13 cellular contexts compared by ENCODE assay signal in genomic region chr3:184814214-184814613, GRCh38. TPM values are rescaled to one million over a fixed set of nuclear protein-coding genes. Genes with fewer than 3 reads are reported as not detected.
DNase-seq lines count a peak whose midpoint lies in the region; ATAC-seq and TF ChIP-seq lines count a peak whose summit lies in the region.
"Had no signal": no experiment of that assay in that cellular context is flagged by ENCODE, and none has a peak within 500 bp of the region (broad histone marks: within the 10 kb centered on the region; RNA-seq: fewer than 3 reads in every experiment).

No MANE protein-coding gene starts in this region.

- H3K27me3 ChIP-seq in CD8-positive, alpha-beta memory T cell (ENCODE audit: insufficient read depth, low read length, poor library complexity, severe bottlenecking) = no peaks in the 10 kb centered on the region
- H3K27me3 ChIP-seq in SJCRH30 = no peaks in the 10 kb centered on the region
- H3K27me3 ChIP-seq: hepatocyte had no signal

- peaks cover 41 to 55% (median 53%) of the 10 kb centered on the region in 3 donors for H3K4me1 Mint-ChIP-seq in CD8-positive, alpha-beta memory T cell

- no peak for TF ChIP-seq CTCF in GM10248 (IDR thresholded peaks at IDR 0.05; ENCODE audit: control extremely low read depth, extremely low read depth, low read depth, missing control alignments)

- H3K4me3 Mint-ChIP-seq in CD8-positive, alpha-beta memory T cell = peak overlapping the region in 4 of 7 donors; percentile 38 to 97 (median 94)

- no peaks in the 10 kb centered on the region for H3K9me3 ChIP-seq in CD8-positive, alpha-beta memory T cell (ENCODE audit: low read length)
- no peaks in the 10 kb centered on the region for H3K9me3 ChIP-seq in SJCRH30 (replicated peaks)

- H3K27ac ChIP-seq in CD8-positive, alpha-beta memory T cell (ENCODE audit: low read depth, low read length) = no peak overlapping the region
- H3K27ac ChIP-seq in SJCRH30 = peak overlapping the region; percentile 66; the same call in 1 of the 2 replicates
- H3K27ac ChIP-seq: hepatocyte had no signal

- no peaks in the 10 kb centered on the region for H3K36me3 ChIP-seq in CD8-positive, alpha-beta memory T cell (ENCODE audit: insufficient read depth, low read length)
- H3K36me3 ChIP-seq in SJCRH30 = peaks cover 2% of the 10 kb centered on the region; the same call in 1 of the 2 replicates

- DNase-seq in CD8-positive, alpha-beta memory T cell = no peak
- DNase-seq in HCEC 1CT = peak; percentile 14
- DNase-seq in SJCRH30 = no peak
- peak; percentile 20 for DNase-seq in iris pigment epithelial cell (ENCODE audit: low read depth)
- DNase-seq in NCI-H524 (lab: John Stamatoyannopoulos, UW) = no peak
- no peak for DNase-seq in SKM-1 (lab: John Stamatoyannopoulos, UW; ENCODE audit: unreplicated experiment)
- no peak for DNase-seq in GM10248 (ENCODE audit: extremely low spot score)
- DNase-seq: activated CD4-positive, alpha-beta T cell treated with anti-CD3 and anti-CD28 coated beads, Interleukin-2, amount 50 U/mL, for 1 hour; mammary epithelial cell; NCI-H446 treated with DMSO at 0.1 percent for 48 hours; stimulated activated CD4-positive, alpha-beta T cell treated with anti-CD3 and anti-CD28 coated beads, Interleukin-2, amount 100 ng/mL, for 48 hours had no signal

- peaks cover 40% of the 10 kb centered on the region for H3K4me1 ChIP-seq in CD8-positive, alpha-beta memory T cell (ENCODE audit: insufficient read depth, low read length)
- peaks cover 22% of the 10 kb centered on the region for H3K4me1 ChIP-seq in SJCRH30

- CTCF ChIA-PET in CD8-positive, alpha-beta memory T cell (lab: Charles Lee) = interaction anchor here (1.0 to 1.7 kb wide), 2 partner anchors 11 to 12 kb away, joined by 3 to 9 read pairs; no protein-coding TSS in a partner anchor
- CTCF ChIA-PET in GM10248 (lab: Yijun Ruan, JAX) = interaction anchor here (1.3 to 1.6 kb wide), 2 partner anchors 9 to 10 kb away, joined by 3 to 13 read pairs; no protein-coding TSS in a partner anchor

- H3K4me3 ChIP-seq in CD8-positive, alpha-beta memory T cell (ENCODE audit: low read length) = no peak overlapping the region
- no peak overlapping the region for H3K4me3 ChIP-seq in SJCRH30
- H3K4me3 ChIP-seq: hepatocyte had no signal

- ATAC-seq in HG03571 (IDR thresholded peaks at IDR 0.05; ENCODE audit: unreplicated experiment) = no peak

- peaks cover 0 to 2% of the 10 kb centered on the region in 2 donors for H3K27me3 Mint-ChIP-seq in CD8-positive, alpha-beta memory T cell

- POLR2A ChIA-PET in CD8-positive, alpha-beta memory T cell (lab: Charles Lee) = no interaction called here
- POLR2A ChIA-PET in GM10248 (lab: Yijun Ruan, JAX) = no interaction called here

- H3K9me3 Mint-ChIP-seq in CD8-positive, alpha-beta memory T cell = peaks cover 0 to 2% (median 0%) of the 10 kb centered on the region in 5 donors

- H3K36me3 Mint-ChIP-seq in CD8-positive, alpha-beta memory T cell = peaks cover 0 to 22% (median 11%) of the 10 kb centered on the region in 3 donors

- peak overlapping the region in 2 of 8 donors; percentile 59 to 80 for H3K27ac Mint-ChIP-seq in CD8-positive, alpha-beta memory T cell

RNA-seq across cellular contexts. Expression of gene VPS8, which starts 2.2 kb away (rescaled TPM):
- 10 to 100 TPM; 22.3 to 30.2 TPM for total RNA-seq in CD8-positive, alpha-beta memory T cell
- 19.6 TPM for polyA plus RNA-seq in CD8-positive, alpha-beta memory T cell
- 44.3 and 47.2 TPM in 2 replicates for total RNA-seq in SJCRH30 (2014; rRNA removed; shearing (Covaris generic))

Comparison
In these comparisons a context has a peak if more than half of its experiments do, and no peak if none do; other contexts are left out.
1. DNase-seq: peak in HCEC 1CT (single experiment) and iris pigment epithelial cell (single experiment); none in CD8-positive, alpha-beta memory T cell (0 of 5), SJCRH30 (0 of 2), NCI-H524 (0 of 2), SKM-1 (single experiment) and GM10248 (single experiment).